ENCODE assay signal across 9 cellular contexts in the genomic region with DNA sequence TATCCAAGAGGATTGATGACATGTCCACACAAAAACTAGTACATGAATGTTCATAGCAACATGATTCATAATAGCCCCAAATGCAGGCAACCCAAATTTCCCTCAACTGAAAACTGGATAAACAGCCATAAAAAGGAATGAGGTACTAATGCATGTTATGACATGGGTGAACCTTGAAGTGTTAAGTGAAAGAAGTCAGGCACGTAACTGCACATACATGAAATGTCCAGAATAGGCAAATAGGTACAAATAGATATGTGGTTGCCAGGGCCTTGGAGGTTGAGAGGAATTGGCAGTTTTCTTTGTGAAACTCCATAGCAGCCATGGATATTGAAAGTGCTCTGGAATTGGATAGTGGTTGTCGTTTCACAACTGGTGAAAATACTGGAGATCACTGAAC. TPM values are rescaled to one million over a fixed set of nuclear protein-coding genes. Genes with fewer than 3 reads are reported as not detected.
"Had no signal": no experiment of that assay in that cellular context is flagged by ENCODE, and none has a peak within 500 bp of the region (broad histone marks: within the 10 kb centered on the region; RNA-seq: fewer than 3 reads in every experiment).

No MANE protein-coding gene starts in this region.

- H3K27ac Mint-ChIP-seq: HFFc6 had no signal

- H3K9me3 ChIP-seq: HAP-1 had no signal

- H3K27ac ChIP-seq: HL-60 had no signal

- ATAC-seq: HCT116, K562 had no signal

- H3K4me3 Mint-ChIP-seq: HFFc6 had no signal

- DNase-seq: GOT3, HFFc6, IMR-90, KG1 had no signal

- H3K9me3 Mint-ChIP-seq: HFFc6 had no signal

- H3K4me3 ChIP-seq: HAP-1, K562 had no signal

RNA-seq across cellular contexts. Expression of a gene that starts 52.2 kb away (rescaled TPM):
- total RNA-seq: HFFc6, HT1080, IMR-90 had no signal
- polyA plus RNA-seq: IMR-90 had no signal
